ENCODE assay signal across 4 cellular contexts in the genomic region with DNA sequence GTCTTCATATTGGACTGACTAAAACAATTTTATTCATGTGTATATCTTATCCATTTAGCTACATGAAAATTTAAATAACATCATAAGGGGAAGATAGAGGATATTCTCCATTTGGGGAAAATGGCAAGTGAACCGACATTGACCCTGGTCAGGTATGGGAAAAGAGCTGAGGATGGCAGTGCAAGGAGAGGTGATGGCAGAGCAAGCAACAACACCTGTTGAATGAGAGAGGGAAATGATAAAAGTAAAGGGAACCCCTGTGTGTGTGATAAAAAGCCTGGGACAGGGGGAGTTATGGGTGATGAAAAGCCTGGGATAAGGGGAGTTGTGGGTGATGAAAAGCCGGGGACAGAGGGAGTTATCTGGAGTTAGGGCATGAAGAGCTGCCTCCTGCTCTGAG. TPM values are rescaled to one million over a fixed set of nuclear protein-coding genes. Genes with fewer than 3 reads are reported as not detected.
"Had no signal": no experiment of that assay in that cellular context is flagged by ENCODE, and none has a peak within 500 bp of the region (broad histone marks: within the 10 kb centered on the region; RNA-seq: fewer than 3 reads in every experiment).

No MANE protein-coding gene starts in this region.

- DNase-seq: GDM1, GF-D8 had no signal

- H3K4me3 ChIP-seq: GM12878 had no signal

- ATAC-seq: GM12878 had no signal

RNA-seq across cellular contexts. Expression of gene CLC, which starts 4.0 kb away (rescaled TPM):
- total RNA-seq: G401 had no signal

RNA-seq across cellular contexts. Expression of gene LGALS14, which starts 29.6 kb away (rescaled TPM):
- total RNA-seq: G401 had no signal

RNA-seq across cellular contexts. Expression of gene LEUTX, which starts 44.8 kb away (rescaled TPM):
- total RNA-seq: G401, GM12878 had no signal
